ENCODE assay signal across 8 cellular contexts in the genomic region with DNA sequence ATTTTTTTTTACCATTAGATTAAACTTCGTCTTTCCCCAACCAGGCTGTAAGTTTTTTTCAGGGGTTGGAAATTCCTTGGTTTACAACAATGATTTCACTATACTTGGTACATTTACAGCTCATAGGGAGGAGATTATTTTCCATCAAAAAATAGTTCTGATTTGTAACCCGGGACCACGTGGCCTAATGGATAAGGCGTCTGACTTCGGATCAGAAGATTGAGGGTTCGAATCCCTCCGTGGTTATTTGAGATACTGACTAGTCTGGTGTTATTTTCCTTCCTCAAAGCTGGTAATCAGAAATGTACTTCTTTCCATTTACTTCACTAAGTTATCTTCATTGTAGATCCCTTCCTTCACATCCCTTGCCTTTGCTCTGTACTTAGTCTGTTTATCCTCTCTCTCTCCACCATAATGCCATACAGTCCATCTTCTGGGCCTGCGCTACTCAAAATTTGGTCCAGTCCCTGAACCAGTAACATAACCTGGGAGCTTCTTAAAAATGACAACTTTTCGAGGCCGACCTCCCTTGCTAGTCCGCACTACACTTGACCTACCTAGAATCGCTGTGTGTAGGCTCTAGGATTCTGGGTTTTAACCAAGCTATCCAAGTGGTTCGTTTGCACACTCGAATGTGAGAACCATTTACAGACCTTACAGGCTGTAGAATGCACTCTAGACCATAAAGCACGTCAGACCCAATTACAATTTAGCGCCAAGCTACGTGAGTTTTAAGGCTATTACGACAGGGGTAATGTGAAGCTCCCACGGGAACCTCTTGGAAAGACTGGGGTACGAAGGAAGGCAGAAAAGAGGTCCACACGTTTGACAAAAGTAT. TPM values are rescaled to one million over a fixed set of nuclear protein-coding genes. Genes with fewer than 3 reads are reported as not detected.
DNase-seq lines count a peak whose midpoint lies in the region; ATAC-seq and TF ChIP-seq lines count a peak whose summit lies in the region.

No MANE protein-coding gene starts in this region.

- H3K9me3 ChIP-seq in HUES6 (ENCODE audit: control insufficient read depth, insufficient read depth, low read depth, low read length): no peaks in the 10 kb centered on the region
- H3K9me3 ChIP-seq in OCI-LY7 (ENCODE audit: low read length): no peaks in the 10 kb centered on the region

- no peaks in the 10 kb centered on the region for H3K36me3 Mint-ChIP-seq in activated CD8-positive, alpha-beta memory T cell treated with anti-CD3 and anti-CD28 coated beads, Interleukin-2, amount 10 ng/mL, durations not matched to agents 7 days and 5 days
- no peaks in the 10 kb centered on the region for H3K36me3 Mint-ChIP-seq in activated T-helper 2 cell treated with anti-CD3 and anti-CD28 coated beads, Interferon-gamma antibody, Interleukin-2, Interleukin-4, amounts not matched to agents 10 μg/mL and 5 μg/mL and 100 μg/mL, durations not matched to agents 14 hours and 24 hours and 36 hours (ENCODE audit: low read depth)

- CTCF ChIA-PET in activated CD8-positive, alpha-beta memory T cell treated with anti-CD3 and anti-CD28 coated beads, Interleukin-2, amount 10 ng/mL, durations not matched to agents 7 days and 5 days (lab: Charles Lee): interaction anchor here (0.6 to 3.1 kb wide), 22 partner anchors 8 to 912 kb away, joined by 3 to 25 read pairs (median 5); a partner anchor contains a TSS
- CTCF ChIA-PET in OCI-LY7 (lab: Charles Lee; ENCODE audit: unreplicated experiment): interaction anchor here (0.5 kb wide), 1 partner anchor 920 kb away, joined by 3 read pairs; no protein-coding TSS in a partner anchor

- peak overlapping the region; percentile 77 for H3K4me2 ChIP-seq in OCI-LY7 (ENCODE audit: low read length)

- H3K79me2 ChIP-seq in OCI-LY7 (ENCODE audit: insufficient read depth, low read depth, low read length): no peaks in the 10 kb centered on the region

- H3K4me3 ChIP-seq in HUES6 (ENCODE audit: low read depth, low read length): peak overlapping the region; percentile 78
- H3K4me3 ChIP-seq in OCI-LY7 (ENCODE audit: low read depth, low read length, poor library complexity, severe bottlenecking): peak overlapping the region; percentile 66

- intact Hi-C loops in OCI-LY7 (cut with micrococcal nuclease; ENCODE audit: unreplicated experiment): no loop called here
- intact Hi-C loops in activated T-helper 2 cell treated with anti-CD3 and anti-CD28 coated beads, Interferon-gamma antibody, Interleukin-2, Interleukin-4, amounts not matched to agents 10 μg/mL and 5 μg/mL and 100 μg/mL, durations not matched to agents 14 hours and 24 hours and 36 hours (cut with micrococcal nuclease): loop anchor here (1.0 to 2.0 kb wide), 6 partner anchors 10 to 272 kb away; a partner anchor contains a TSS

- no peaks in the 10 kb centered on the region for H3K9me2 ChIP-seq in OCI-LY7 (ENCODE audit: insufficient read depth, low read length)

- H3K36me3 ChIP-seq in HUES6 (ENCODE audit: control insufficient read depth, insufficient read depth, low read length) (no peaks in the 10 kb centered on the region), OCI-LY7 (ENCODE audit: insufficient read depth, low read length) (no peaks in the 10 kb centered on the region)

- H3K27ac ChIP-seq in HUES6 (ENCODE audit: low read depth, low read length) (no peak overlapping the region), OCI-LY7 (ENCODE audit: low read depth, low read length, poor library complexity, severe bottlenecking) (peak overlapping the region; percentile 52), foreskin keratinocyte (no peak overlapping the region)

- BruUV-seq in OCI-LY7 (replicated peaks; lab: Mats Ljungman, UMichigan): no TSS peak

- H3K27me3 Mint-ChIP-seq in activated CD8-positive, alpha-beta memory T cell treated with anti-CD3 and anti-CD28 coated beads, Interleukin-2, amount 10 ng/mL, durations not matched to agents 7 days and 5 days: peaks cover 22% of the 10 kb centered on the region
- peaks cover 3% of the 10 kb centered on the region for H3K27me3 Mint-ChIP-seq in activated T-helper 2 cell treated with anti-CD3 and anti-CD28 coated beads, Interferon-gamma antibody, Interleukin-2, Interleukin-4, amounts not matched to agents 10 μg/mL and 5 μg/mL and 100 μg/mL, durations not matched to agents 14 hours and 24 hours and 36 hours (ENCODE audit: low read depth)

- peaks cover 50% of the 10 kb centered on the region for H3K4me1 Mint-ChIP-seq in activated CD8-positive, alpha-beta memory T cell treated with anti-CD3 and anti-CD28 coated beads, Interleukin-2, amount 10 ng/mL, durations not matched to agents 7 days and 5 days
- peaks cover 45% of the 10 kb centered on the region for H3K4me1 Mint-ChIP-seq in activated T-helper 2 cell treated with anti-CD3 and anti-CD28 coated beads, Interferon-gamma antibody, Interleukin-2, Interleukin-4, amounts not matched to agents 10 μg/mL and 5 μg/mL and 100 μg/mL, durations not matched to agents 14 hours and 24 hours and 36 hours (ENCODE audit: low read depth)

- H3K4me1 ChIP-seq in HUES6 (ENCODE audit: control insufficient read depth, insufficient read depth, low read length): peaks cover 5% of the 10 kb centered on the region
- peaks cover 36% of the 10 kb centered on the region for H3K4me1 ChIP-seq in OCI-LY7 (ENCODE audit: insufficient read depth, low read length, poor library complexity, severe bottlenecking)
- H3K4me1 ChIP-seq in foreskin keratinocyte: no peaks in the 10 kb centered on the region

- H3K4me3 Mint-ChIP-seq in activated CD8-positive, alpha-beta memory T cell treated with anti-CD3 and anti-CD28 coated beads, Interleukin-2, amount 10 ng/mL, durations not matched to agents 7 days and 5 days: peak overlapping the region; percentile 89
- peak overlapping the region; percentile 86 for H3K4me3 Mint-ChIP-seq in activated T-helper 2 cell treated with anti-CD3 and anti-CD28 coated beads, Interferon-gamma antibody, Interleukin-2, Interleukin-4, amounts not matched to agents 10 μg/mL and 5 μg/mL and 100 μg/mL, durations not matched to agents 14 hours and 24 hours and 36 hours (ENCODE audit: low read depth)

- no peaks in the 10 kb centered on the region for H4K20me1 ChIP-seq in OCI-LY7 (ENCODE audit: insufficient read depth, low read length)

- H3K9ac ChIP-seq in HUES6 (ENCODE audit: low read length): no peak overlapping the region

- H3K9me3 Mint-ChIP-seq in activated CD8-positive, alpha-beta memory T cell treated with anti-CD3 and anti-CD28 coated beads, Interleukin-2, amount 10 ng/mL, durations not matched to agents 7 days and 5 days (ENCODE audit: low read depth): no peaks in the 10 kb centered on the region
- no peaks in the 10 kb centered on the region for H3K9me3 Mint-ChIP-seq in activated T-helper 2 cell treated with anti-CD3 and anti-CD28 coated beads, Interferon-gamma antibody, Interleukin-2, Interleukin-4, amounts not matched to agents 10 μg/mL and 5 μg/mL and 100 μg/mL, durations not matched to agents 14 hours and 24 hours and 36 hours

- TF ChIP-seq CTCF in OCI-LY7 (conservative IDR thresholded peaks at IDR 0.05; ENCODE audit: low read length): no peak
- no peak for TF ChIP-seq CTCF in foreskin keratinocyte (conservative IDR thresholded peaks at IDR 0.05)
- no peak for TF ChIP-seq CTCF in omental fat pad (IDR thresholded peaks at IDR 0.05)

- peak; percentile 58 for ATAC-seq in activated CD8-positive, alpha-beta memory T cell treated with anti-CD3 and anti-CD28 coated beads, Interleukin-2, amount 10 ng/mL, durations not matched to agents 7 days and 5 days
- ATAC-seq in foreskin keratinocyte (peak; percentile 75), omental fat pad (ENCODE audit: low FRiP score) (peak; percentile 57), HG03039 (IDR thresholded peaks at IDR 0.05; ENCODE audit: unreplicated experiment) (no peak)

- H3K27me3 ChIP-seq in HUES6 (ENCODE audit: control insufficient read depth, insufficient read depth, low read length) (no peaks in the 10 kb centered on the region), foreskin keratinocyte (no peaks in the 10 kb centered on the region)

- peak overlapping the region; percentile 87 for H3K27ac Mint-ChIP-seq in activated CD8-positive, alpha-beta memory T cell treated with anti-CD3 and anti-CD28 coated beads, Interleukin-2, amount 10 ng/mL, durations not matched to agents 7 days and 5 days
- H3K27ac Mint-ChIP-seq in activated T-helper 2 cell treated with anti-CD3 and anti-CD28 coated beads, Interferon-gamma antibody, Interleukin-2, Interleukin-4, amounts not matched to agents 10 μg/mL and 5 μg/mL and 100 μg/mL, durations not matched to agents 14 hours and 24 hours and 36 hours: peak overlapping the region; percentile 91

- peak; percentile 75 for DNase-seq in activated CD8-positive, alpha-beta memory T cell treated with anti-CD3 and anti-CD28 coated beads, Interleukin-2, amount 10 ng/mL, durations not matched to agents 7 days and 5 days
- no peak for DNase-seq in activated CD8-positive, alpha-beta memory T cell treated with anti-CD3 and anti-CD28 coated beads for 24 hours
- DNase-seq in OCI-LY7 (ENCODE audit: low spot score): peak; percentile 74
- DNase-seq in activated T-helper 2 cell treated with anti-CD3 and anti-CD28 coated beads, Interferon-gamma antibody, Interleukin-2, Interleukin-4, amounts not matched to agents 10 μg/mL and 5 μg/mL and 100 μg/mL, durations not matched to agents 14 hours and 24 hours and 36 hours (ENCODE audit: low spot score): peak; percentile 60
- DNase-seq in foreskin keratinocyte: peak; percentile 79 to 90
- no peak for DNase-seq in omental fat pad (ENCODE audit: low spot score)

- H2AFZ ChIP-seq in OCI-LY7 (ENCODE audit: low read length): peak overlapping the region; percentile 94; the same call in 1 of the 2 replicates

- POLR2A ChIA-PET in OCI-LY7 (lab: Charles Lee): interaction anchor here (0.6 to 1.5 kb wide), 5 partner anchors 11 to 232 kb away, joined by 3 to 4 read pairs (median 3); no protein-coding TSS in a partner anchor

RNA-seq across cellular contexts. Expression of a gene that starts 42.1 kb away (rescaled TPM):
- 10 to 100 TPM; 57.4 to 60.1 TPM for total RNA-seq in activated CD8-positive, alpha-beta memory T cell treated with anti-CD3 and anti-CD28 coated beads, Interleukin-2, amount 10 ng/mL, durations not matched to agents 7 days and 5 days
- total RNA-seq in OCI-LY7 (2014; rRNA removed; shearing (Covaris generic)): 47.9 and 54.5 TPM in 2 replicates
- total RNA-seq in OCI-LY7 (2022): 70.8 and 95.7 TPM in 2 replicates
- 61.2 and 63.2 TPM in 2 replicates for total RNA-seq in activated T-helper 2 cell treated with anti-CD3 and anti-CD28 coated beads, Interferon-gamma antibody, Interleukin-2, Interleukin-4, amounts not matched to agents 10 μg/mL and 5 μg/mL and 100 μg/mL, durations not matched to agents 14 hours and 24 hours and 36 hours
- 12.4 and 13.4 TPM in 2 replicates for total RNA-seq in foreskin keratinocyte
- polyA plus RNA-seq in foreskin keratinocyte: 9.2 and 9.4 TPM in 2 replicates
- 10 to 100 TPM; 15.7 to 39.7 (median 20.5) TPM for total RNA-seq in omental fat pad

Comparison
In these comparisons a context has a peak if more than half of its experiments do, and no peak if none do; other contexts are left out.
1. DNase-seq: peak in activated CD8-positive, alpha-beta memory T cell treated with anti-CD3 and anti-CD28 coated beads, Interleukin-2, amount 10 ng/mL, durations not matched to agents 7 days and 5 days (single experiment), OCI-LY7 (single experiment), activated T-helper 2 cell treated with anti-CD3 and anti-CD28 coated beads, Interferon-gamma antibody, Interleukin-2, Interleukin-4, amounts not matched to agents 10 μg/mL and 5 μg/mL and 100 μg/mL, durations not matched to agents 14 hours and 24 hours and 36 hours (single experiment) and foreskin keratinocyte (2 of 2); none in activated CD8-positive, alpha-beta memory T cell treated with anti-CD3 and anti-CD28 coated beads for 24 hours (single experiment) and omental fat pad (single experiment).